ENCODE assay signal across 2 cellular contexts in genomic region chr5:172641359-172642045, GRCh38.
TF ChIP-seq lines count a peak whose summit lies in the region.

No MANE protein-coding gene starts in this region.

TF ChIP-seq in GM23338, 12 proteins besides CTCF, POLR2A, EP300 and RAD21 (continued from another document):
- no peak for TF ChIP-seq ZNF462 (CRISPR knock-in tag; IDR thresholded peaks at IDR 0.05)
- no peak for TF ChIP-seq JUNB (IDR thresholded peaks at IDR 0.05; ENCODE audit: unreplicated experiment)
- TF ChIP-seq ZNF331 (CRISPR knock-in tag; IDR thresholded peaks at IDR 0.05; ENCODE audit: low read depth), result no peak
- TF ChIP-seq CREB1 (CRISPR knock-in tag; IDR thresholded peaks at IDR 0.05; ENCODE audit: low read depth), result no peak
- no peak for TF ChIP-seq REST (IDR thresholded peaks at IDR 0.05; ENCODE audit: unreplicated experiment)
- TF ChIP-seq NANOG (IDR thresholded peaks at IDR 0.05; ENCODE audit: borderline replicate concordance), result no peak

TF ChIP-seq in WTC11, 78 proteins besides CTCF, POLR2A, EP300 and RAD21 (continued from another document):
- peak; percentile 35; the same call in 1 of the 2 replicates for TF ChIP-seq ARID4B (CRISPR knock-in tag; IDR thresholded peaks at IDR 0.05; ENCODE audit: borderline replicate concordance)
- no peak for TF ChIP-seq RORB (CRISPR knock-in tag; IDR thresholded peaks at IDR 0.05)
- no peak for TF ChIP-seq EMX1 (CRISPR knock-in tag; IDR thresholded peaks at IDR 0.05)
- no peak for TF ChIP-seq NFYB (CRISPR knock-in tag; conservative IDR thresholded peaks at IDR 0.05; ENCODE audit: low read depth)
- TF ChIP-seq HMGXB4 (CRISPR knock-in tag; IDR thresholded peaks at IDR 0.05), result 0 out of 2 replicates have a peak, but pooled peaks have one; percentile 59
- no peak for TF ChIP-seq TEAD4 (CRISPR knock-in tag; IDR thresholded peaks at IDR 0.05)
- no peak for TF ChIP-seq SOX15 (CRISPR knock-in tag; IDR thresholded peaks at IDR 0.05)
- TF ChIP-seq PREB (CRISPR knock-in tag; IDR thresholded peaks at IDR 0.05; ENCODE audit: borderline replicate concordance), result no peak
- no peak for TF ChIP-seq SMAD4 (CRISPR knock-in tag; IDR thresholded peaks at IDR 0.05)
